13 cellular contexts compared by ENCODE assay signal in the genomic region with DNA sequence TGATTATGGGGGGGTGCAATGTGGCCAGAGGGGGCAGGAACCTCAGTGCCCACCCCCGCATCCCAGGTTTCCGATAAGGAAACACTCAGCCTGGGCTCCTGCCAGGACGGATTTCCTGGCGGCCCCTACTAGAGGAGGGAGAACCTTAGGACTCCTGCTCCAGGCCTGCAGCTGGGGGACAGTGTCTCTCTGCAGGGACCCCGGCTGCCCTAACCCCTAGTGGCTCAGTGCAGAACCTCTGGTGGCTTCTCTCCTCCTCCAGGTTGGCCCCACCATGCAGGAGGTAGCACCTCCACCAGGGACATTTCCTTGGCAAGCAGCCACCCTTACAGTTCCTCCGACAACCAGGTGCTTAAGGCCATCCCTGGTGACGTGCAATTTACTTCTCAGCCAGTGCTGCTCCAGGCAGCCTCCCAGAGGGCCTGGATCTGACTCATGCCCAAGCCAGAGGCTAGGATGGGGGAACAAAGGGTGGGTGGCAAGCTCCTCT. TPM values are rescaled to one million over a fixed set of nuclear protein-coding genes. Genes with fewer than 3 reads are reported as not detected.
DNase-seq lines count a peak whose midpoint lies in the region; ATAC-seq and TF ChIP-seq lines count a peak whose summit lies in the region.
"Had no signal": no experiment of that assay in that cellular context is flagged by ENCODE, and none has a peak within 500 bp of the region (broad histone marks: within the 10 kb centered on the region; RNA-seq: fewer than 3 reads in every experiment).

No MANE protein-coding gene starts in this region.

- H3K4me2 ChIP-seq in mammary epithelial cell (ENCODE audit: insufficient read depth, low read depth, low read length) (no peak overlapping the region), neuronal stem cell (ENCODE audit: insufficient read depth, low read length, poor library complexity, severe bottlenecking) (no peak overlapping the region)

- dilution Hi-C loops in mammary epithelial cell (cut with HindIII; ENCODE audit: low sequenced_read_pairs) = no loop called here

- POLR2A ChIA-PET in activated CD4-positive, alpha-beta T cell treated with anti-CD3 and anti-CD28 coated beads, Interleukin-2, amount 10 ng/mL, durations not matched to agents 7 days and 5 days (lab: Charles Lee) = no interaction called here

- H2AK5ac ChIP-seq in neuronal stem cell (ENCODE audit: low read depth, low read length) = no peak overlapping the region

- H3K4me1 ChIP-seq in mammary epithelial cell (ENCODE audit: insufficient read depth, low read length) (no peaks in the 10 kb centered on the region), neuronal stem cell (ENCODE audit: control insufficient read depth in 2 of 2, insufficient read depth in 1 of 2, low read depth in 1 of 2, low read length in 2 of 2) (peaks cover 0 to 3% of the 10 kb centered on the region in 2 donors)

- no peak overlapping the region for H2BK12ac ChIP-seq in neuronal stem cell (ENCODE audit: low read length)

- CTCF ChIA-PET in mammary epithelial cell (lab: Charles Lee; ENCODE audit: low non-redundant PET) = no interaction called here
- CTCF ChIA-PET in activated CD4-positive, alpha-beta T cell treated with anti-CD3 and anti-CD28 coated beads, Interleukin-2, amount 10 ng/mL, durations not matched to agents 7 days and 5 days (lab: Charles Lee) = no interaction called here
- CTCF ChIA-PET in activated naive CD4-positive, alpha-beta T cell treated with anti-CD3 and anti-CD28 coated beads for 36 hours (lab: Charles Lee) = no interaction called here

- H2BK120ac ChIP-seq in neuronal stem cell (ENCODE audit: low read depth, low read length) = no peak overlapping the region

- H3K27ac ChIP-seq in mammary epithelial cell (ENCODE audit: insufficient read depth, low read depth, low read length) = no peak overlapping the region
- H3K27ac ChIP-seq in neuronal stem cell (replicated peaks; ENCODE audit: low read length) = no peak overlapping the region

- H4K91ac ChIP-seq in neuronal stem cell (ENCODE audit: low read depth, low read length, poor library complexity) = no peak overlapping the region

- no peaks in the 10 kb centered on the region for H3K36me3 ChIP-seq in mammary epithelial cell (ENCODE audit: insufficient read depth, low read length)
- peaks cover 9 to 62% of the 10 kb centered on the region in 2 donors for H3K36me3 ChIP-seq in neuronal stem cell (replicated peaks in 1 of 2; ENCODE audit: control insufficient read depth in 2 of 2, insufficient read depth in 2 of 2, low read length in 2 of 2)

- no peaks in the 10 kb centered on the region for H3K79me2 ChIP-seq in mammary epithelial cell (ENCODE audit: insufficient read depth, low read length)

- H3K4me3 ChIP-seq in mammary epithelial cell (replicated peaks in 1 of 3; ENCODE audit: insufficient read depth in 1 of 3, low read depth in 2 of 3, low read length in 3 of 3) = no peak overlapping the region
- H3K4me3 ChIP-seq in neuronal stem cell (ENCODE audit: low read length in 2 of 2) = no peak overlapping the region

- H2BK15ac ChIP-seq in neuronal stem cell (ENCODE audit: low read length) = no peak overlapping the region

- no peaks in the 10 kb centered on the region for H3K27me3 ChIP-seq in mammary epithelial cell (ENCODE audit: insufficient read depth, low read length)
- peaks cover 0 to 2% (median 0%) of the 10 kb centered on the region in 3 experiments for H3K27me3 ChIP-seq in neuronal stem cell (ENCODE audit: control insufficient read depth in 3 of 3, insufficient read depth in 3 of 3, low read depth in 1 of 3, low read length in 3 of 3)

- peaks cover 4% of the 10 kb centered on the region for H3K4me1 Mint-ChIP-seq in activated CD4-positive, alpha-beta T cell treated with anti-CD3 and anti-CD28 coated beads, Interleukin-2, amount 10 ng/mL, durations not matched to agents 7 days and 5 days
- H3K4me1 Mint-ChIP-seq in T-helper 17 cell = peaks cover 3% of the 10 kb centered on the region
- no peaks in the 10 kb centered on the region for H3K4me1 Mint-ChIP-seq in activated naive CD4-positive, alpha-beta T cell treated with anti-CD3 and anti-CD28 coated beads for 36 hours (ENCODE audit: low read depth)

- H3K4ac ChIP-seq in neuronal stem cell (ENCODE audit: low read length) = no peak overlapping the region

- H3K18ac ChIP-seq in neuronal stem cell (ENCODE audit: low read length) = peak overlapping the region; percentile 27

- H3K27ac Mint-ChIP-seq in activated CD4-positive, alpha-beta T cell treated with anti-CD3 and anti-CD28 coated beads, Interleukin-2, amount 10 ng/mL, durations not matched to agents 7 days and 5 days = no peak overlapping the region
- H3K27ac Mint-ChIP-seq in T-helper 17 cell = no peak overlapping the region
- no peak overlapping the region for H3K27ac Mint-ChIP-seq in activated naive CD4-positive, alpha-beta T cell treated with anti-CD3 and anti-CD28 coated beads for 36 hours
- H3K27ac Mint-ChIP-seq: activated CD4-positive, alpha-beta memory T cell treated with anti-CD3 and anti-CD28 coated beads for 36 hours had no signal

- peak overlapping the region; percentile 10 for H3K23ac ChIP-seq in neuronal stem cell (ENCODE audit: low read depth, low read length, poor library complexity)

- BruUV-seq in mammary epithelial cell (replicated peaks; lab: Mats Ljungman, UMichigan) = no TSS peak

- in situ Hi-C loops in mammary epithelial cell (cut with MboI; ENCODE audit: low sequenced_read_pairs in 2 of 2) = no loop called here

- no peaks in the 10 kb centered on the region for H3K9me3 ChIP-seq in mammary epithelial cell (replicated peaks; ENCODE audit: insufficient read depth, low read length)
- H3K9me3 ChIP-seq in neuronal stem cell (replicated peaks in 1 of 2; ENCODE audit: control insufficient read depth in 2 of 2, insufficient read depth in 1 of 2, low read depth in 1 of 2, low read length in 2 of 2) = peaks cover 0 to 2% of the 10 kb centered on the region in 2 donors
- H3K9me3 ChIP-seq in T-helper 17 cell (ENCODE audit: control insufficient read depth, low read length, poor library complexity, severe bottlenecking) = no peaks in the 10 kb centered on the region

- no peak overlapping the region for H3K14ac ChIP-seq in neuronal stem cell (ENCODE audit: low read length)

- H4K20me1 ChIP-seq in mammary epithelial cell (ENCODE audit: insufficient read depth, low read length) = no peaks in the 10 kb centered on the region

- no peak overlapping the region for H3K4me3 Mint-ChIP-seq in activated CD4-positive, alpha-beta T cell treated with anti-CD3 and anti-CD28 coated beads, Interleukin-2, amount 10 ng/mL, durations not matched to agents 7 days and 5 days
- no peak overlapping the region for H3K4me3 Mint-ChIP-seq in T-helper 17 cell
- no peak overlapping the region for H3K4me3 Mint-ChIP-seq in activated naive CD4-positive, alpha-beta T cell treated with anti-CD3 and anti-CD28 coated beads for 36 hours
- H3K4me3 Mint-ChIP-seq: activated CD4-positive, alpha-beta memory T cell treated with anti-CD3 and anti-CD28 coated beads for 36 hours; naive B cell had no signal

- no peak overlapping the region for H4K8ac ChIP-seq in neuronal stem cell (ENCODE audit: low read depth, low read length)

- TF ChIP-seq CTCF in mammary epithelial cell (conservative IDR thresholded peaks at IDR 0.05 in 1 of 2, IDR thresholded peaks at IDR 0.05 in 1 of 2; ENCODE audit: extremely low read depth in 1 of 2, insufficient read depth in 1 of 2, low read depth in 1 of 2, low read length in 2 of 2) = peak in 1 of 2 donors; percentile 27

- ATAC-seq in T-helper 17 cell (no peak), GM18858 (IDR thresholded peaks at IDR 0.05; ENCODE audit: unreplicated experiment) (no peak)

- intact Hi-C loops in mammary epithelial cell (cut with micrococcal nuclease) = no loop called here
- intact Hi-C loops in activated naive CD4-positive, alpha-beta T cell treated with anti-CD3 and anti-CD28 coated beads for 36 hours (cut with micrococcal nuclease) = no loop called here

- H3K9me3 Mint-ChIP-seq in activated CD4-positive, alpha-beta T cell treated with anti-CD3 and anti-CD28 coated beads, Interleukin-2, amount 10 ng/mL, durations not matched to agents 7 days and 5 days = no peaks in the 10 kb centered on the region
- H3K9me3 Mint-ChIP-seq in activated naive CD4-positive, alpha-beta T cell treated with anti-CD3 and anti-CD28 coated beads for 36 hours = no peaks in the 10 kb centered on the region
- H3K9me3 Mint-ChIP-seq: activated CD4-positive, alpha-beta memory T cell treated with anti-CD3 and anti-CD28 coated beads for 36 hours; naive B cell had no signal

- H3K9ac ChIP-seq in mammary epithelial cell (ENCODE audit: insufficient read depth, low read length) = no peak overlapping the region
- no peak overlapping the region for H3K9ac ChIP-seq in neuronal stem cell (ENCODE audit: low read depth, low read length, poor library complexity)

- H3K79me1 ChIP-seq in neuronal stem cell (ENCODE audit: low read depth, low read length) = peaks cover 3% of the 10 kb centered on the region

- H2BK5ac ChIP-seq in neuronal stem cell (ENCODE audit: low read length) = no peak overlapping the region

- no peaks in the 10 kb centered on the region for H3K36me3 Mint-ChIP-seq in activated CD4-positive, alpha-beta T cell treated with anti-CD3 and anti-CD28 coated beads, Interleukin-2, amount 10 ng/mL, durations not matched to agents 7 days and 5 days (ENCODE audit: low read depth)
- no peaks in the 10 kb centered on the region for H3K36me3 Mint-ChIP-seq in T-helper 17 cell (ENCODE audit: low read depth)
- H3K36me3 Mint-ChIP-seq in activated naive CD4-positive, alpha-beta T cell treated with anti-CD3 and anti-CD28 coated beads for 36 hours (ENCODE audit: low read depth) = no peaks in the 10 kb centered on the region
- H3K36me3 Mint-ChIP-seq: activated CD4-positive, alpha-beta memory T cell treated with anti-CD3 and anti-CD28 coated beads for 36 hours had no signal

- 74% methylated on average over 4 of the region's 7 CpGs for WGBS in mammary epithelial cell (ENCODE audit: low coverage, missing lambda C conversion rate)
- WGBS in neuronal stem cell (ENCODE audit: extremely low coverage in 2 of 2, insufficient read length in 2 of 2, insufficient replicate concordance in 1 of 2), 2 donors = no CpG with 5 or more reads among the region's 7 CpGs

- DNase-seq in ELR (ENCODE audit: low read depth) = peak; percentile 36
- peak; percentile 13 for DNase-seq in NCI-H2029 treated with DMSO at 0.1 percent for 48 hours (lab: John Stamatoyannopoulos, UW)
- DNase-seq in mammary epithelial cell = peak; percentile 62
- DNase-seq in neuronal stem cell (ENCODE audit: low spot score) = no peak
- no peak for DNase-seq in activated CD4-positive, alpha-beta T cell treated with anti-CD3 and anti-CD28 coated beads, Interleukin-2, amount 10 ng/mL, durations not matched to agents 7 days and 5 days
- no peak for DNase-seq in T-helper 17 cell
- DNase-seq in activated naive CD4-positive, alpha-beta T cell treated with anti-CD3 and anti-CD28 coated beads for 36 hours = no peak
- DNase-seq: activated CD4-positive, alpha-beta memory T cell treated with anti-CD3 and anti-CD28 coated beads for 36 hours; amygdala; naive B cell had no signal

- H3K27me3 Mint-ChIP-seq in activated CD4-positive, alpha-beta T cell treated with anti-CD3 and anti-CD28 coated beads, Interleukin-2, amount 10 ng/mL, durations not matched to agents 7 days and 5 days = peaks cover 11% of the 10 kb centered on the region
- H3K27me3 Mint-ChIP-seq in T-helper 17 cell = peaks cover 11% of the 10 kb centered on the region
- no peaks in the 10 kb centered on the region for H3K27me3 Mint-ChIP-seq in activated naive CD4-positive, alpha-beta T cell treated with anti-CD3 and anti-CD28 coated beads for 36 hours (ENCODE audit: low read depth)
- H3K27me3 Mint-ChIP-seq: naive B cell had no signal

- H2AFZ ChIP-seq in mammary epithelial cell (ENCODE audit: low read depth, low read length) (no peak overlapping the region), neuronal stem cell (ENCODE audit: low read length) (no peak overlapping the region)

RNA-seq across cellular contexts. Expression of gene SH2B2, which starts 31.9 kb away (rescaled TPM):
- 1 to 10 TPM; 3.0 to 3.4 TPM for total RNA-seq in mammary epithelial cell
- 1.3 TPM for polyA plus RNA-seq in mammary epithelial cell
- not detected for polyA minus RNA-seq in mammary epithelial cell
- polyA plus RNA-seq in neuronal stem cell (2013, experiment 1 of 2) = 9.5 TPM
- 9.6 TPM for polyA plus RNA-seq in neuronal stem cell (2013, experiment 2 of 2)
- under 1 TPM; 0.12 to 0.50 TPM for total RNA-seq in activated CD4-positive, alpha-beta T cell treated with anti-CD3 and anti-CD28 coated beads, Interleukin-2, amount 10 ng/mL, durations not matched to agents 7 days and 5 days
- total RNA-seq in T-helper 17 cell = 1 to 10 TPM; 2.0 to 2.1 TPM
- 1 to 10 TPM; 1.4 TPM for total RNA-seq in activated naive CD4-positive, alpha-beta T cell treated with anti-CD3 and anti-CD28 coated beads for 36 hours

RNA-seq across cellular contexts. Expression of gene SPDYE6, which starts 37.7 kb away (rescaled TPM):
- not detected for total RNA-seq in mammary epithelial cell
- not detected for polyA plus RNA-seq in mammary epithelial cell
- not detected for polyA minus RNA-seq in mammary epithelial cell
- polyA plus RNA-seq in neuronal stem cell (2013, experiment 1 of 2) = not detected
- not detected for polyA plus RNA-seq in neuronal stem cell (2013, experiment 2 of 2)
- total RNA-seq in activated CD4-positive, alpha-beta T cell treated with anti-CD3 and anti-CD28 coated beads, Interleukin-2, amount 10 ng/mL, durations not matched to agents 7 days and 5 days = not detected
- not detected for total RNA-seq in T-helper 17 cell
- not detected for total RNA-seq in activated naive CD4-positive, alpha-beta T cell treated with anti-CD3 and anti-CD28 coated beads for 36 hours
- total RNA-seq: activated CD4-positive, alpha-beta memory T cell treated with anti-CD3 and anti-CD28 coated beads for 36 hours; fibroblast of villous mesenchyme; G401 had no signal

Comparison
In these comparisons a context has a peak if more than half of its experiments do, and no peak if none do; other contexts are left out.
1. DNase-seq: peak in ELR (single experiment), NCI-H2029 treated with DMSO at 0.1 percent for 48 hours (single experiment) and mammary epithelial cell (single experiment); none in neuronal stem cell (single experiment), activated CD4-positive, alpha-beta T cell treated with anti-CD3 and anti-CD28 coated beads, Interleukin-2, amount 10 ng/mL, durations not matched to agents 7 days and 5 days (single experiment), T-helper 17 cell (0 of 3) and activated naive CD4-positive, alpha-beta T cell treated with anti-CD3 and anti-CD28 coated beads for 36 hours (single experiment).